2 cellular contexts compared by ENCODE assay signal in the genomic region with DNA sequence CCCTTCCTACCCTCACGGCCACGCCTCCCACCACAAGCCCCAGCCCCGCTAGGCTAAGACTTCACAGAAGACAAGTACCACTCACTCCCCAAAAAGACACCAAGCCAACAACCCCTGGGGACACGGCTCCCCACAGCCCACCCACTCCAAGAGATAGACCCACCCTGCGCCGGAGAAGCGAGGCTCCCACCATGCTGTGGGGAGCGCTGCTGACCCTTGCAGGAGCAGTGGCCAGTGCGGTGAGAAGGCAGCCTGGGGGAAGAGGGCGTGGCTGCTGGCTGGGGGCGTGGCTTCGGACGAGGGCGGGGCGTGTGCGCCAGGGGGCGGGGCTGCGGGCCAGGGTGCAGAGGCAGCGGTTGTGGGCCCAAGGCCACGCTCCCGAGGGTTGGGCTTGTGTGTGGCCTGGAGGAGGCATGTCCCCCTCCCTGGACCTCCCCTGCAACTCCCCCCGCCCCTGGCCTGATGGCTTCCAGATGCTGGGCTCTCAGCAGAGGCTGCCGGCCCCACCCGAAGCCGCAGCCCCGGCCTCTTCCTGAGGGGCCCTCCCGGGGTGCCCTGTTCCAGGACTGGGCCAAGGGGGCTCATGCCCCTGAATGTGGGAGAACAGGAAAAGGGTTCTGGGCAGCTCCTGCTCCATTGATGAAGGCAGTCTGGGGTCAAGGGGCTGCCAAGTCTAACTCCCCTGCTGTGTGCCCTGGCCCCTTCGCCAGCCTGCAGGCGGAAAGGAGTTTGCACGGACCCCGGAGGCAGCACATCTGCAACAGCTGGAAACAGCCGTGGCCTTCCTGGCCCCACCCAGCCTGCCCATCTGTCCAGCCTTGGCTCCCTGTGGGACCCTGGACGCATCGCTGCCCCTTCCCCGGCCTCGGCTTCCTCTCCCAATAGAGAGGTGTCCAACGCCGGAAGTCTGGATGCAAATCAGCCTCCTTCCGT.
TF ChIP-seq lines count a peak whose summit lies in the region.

No MANE protein-coding gene starts in this region.

TF ChIP-seq in Ishikawa, 13 proteins besides CTCF, POLR2A, EP300 and RAD21:
- TF ChIP-seq, protein P1, sequence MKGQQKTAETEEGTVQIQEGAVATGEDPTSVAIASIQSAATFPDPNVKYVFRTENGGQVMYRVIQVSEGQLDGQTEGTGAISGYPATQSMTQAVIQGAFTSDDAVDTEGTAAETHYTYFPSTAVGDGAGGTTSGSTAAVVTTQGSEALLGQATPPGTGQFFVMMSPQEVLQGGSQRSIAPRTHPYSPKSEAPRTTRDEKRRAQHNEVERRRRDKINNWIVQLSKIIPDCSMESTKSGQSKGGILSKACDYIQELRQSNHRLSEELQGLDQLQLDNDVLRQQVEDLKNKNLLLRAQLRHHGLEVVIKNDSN (IDR thresholded peaks at IDR 0.05), result no peak
- TF ChIP-seq TAF1 (IDR thresholded peaks at IDR 0.05; ENCODE audit: low read depth), result no peak
- TF ChIP-seq NFIC (IDR thresholded peaks at IDR 0.05), result no peak
- no peak for TF ChIP-seq EGR1 (IDR thresholded peaks at IDR 0.05)
- TF ChIP-seq, protein P2, sequence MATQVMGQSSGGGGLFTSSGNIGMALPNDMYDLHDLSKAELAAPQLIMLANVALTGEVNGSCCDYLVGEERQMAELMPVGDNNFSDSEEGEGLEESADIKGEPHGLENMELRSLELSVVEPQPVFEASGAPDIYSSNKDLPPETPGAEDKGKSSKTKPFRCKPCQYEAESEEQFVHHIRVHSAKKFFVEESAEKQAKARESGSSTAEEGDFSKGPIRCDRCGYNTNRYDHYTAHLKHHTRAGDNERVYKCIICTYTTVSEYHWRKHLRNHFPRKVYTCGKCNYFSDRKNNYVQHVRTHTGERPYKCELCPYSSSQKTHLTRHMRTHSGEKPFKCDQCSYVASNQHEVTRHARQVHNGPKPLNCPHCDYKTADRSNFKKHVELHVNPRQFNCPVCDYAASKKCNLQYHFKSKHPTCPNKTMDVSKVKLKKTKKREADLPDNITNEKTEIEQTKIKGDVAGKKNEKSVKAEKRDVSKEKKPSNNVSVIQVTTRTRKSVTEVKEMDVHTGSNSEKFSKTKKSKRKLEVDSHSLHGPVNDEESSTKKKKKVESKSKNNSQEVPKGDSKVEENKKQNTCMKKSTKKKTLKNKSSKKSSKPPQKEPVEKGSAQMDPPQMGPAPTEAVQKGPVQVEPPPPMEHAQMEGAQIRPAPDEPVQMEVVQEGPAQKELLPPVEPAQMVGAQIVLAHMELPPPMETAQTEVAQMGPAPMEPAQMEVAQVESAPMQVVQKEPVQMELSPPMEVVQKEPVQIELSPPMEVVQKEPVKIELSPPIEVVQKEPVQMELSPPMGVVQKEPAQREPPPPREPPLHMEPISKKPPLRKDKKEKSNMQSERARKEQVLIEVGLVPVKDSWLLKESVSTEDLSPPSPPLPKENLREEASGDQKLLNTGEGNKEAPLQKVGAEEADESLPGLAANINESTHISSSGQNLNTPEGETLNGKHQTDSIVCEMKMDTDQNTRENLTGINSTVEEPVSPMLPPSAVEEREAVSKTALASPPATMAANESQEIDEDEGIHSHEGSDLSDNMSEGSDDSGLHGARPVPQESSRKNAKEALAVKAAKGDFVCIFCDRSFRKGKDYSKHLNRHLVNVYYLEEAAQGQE (IDR thresholded peaks at IDR 0.05; ENCODE audit: low read depth), result no peak
- no peak for TF ChIP-seq CEBPB (IDR thresholded peaks at IDR 0.05)
- TF ChIP-seq, protein P3, sequence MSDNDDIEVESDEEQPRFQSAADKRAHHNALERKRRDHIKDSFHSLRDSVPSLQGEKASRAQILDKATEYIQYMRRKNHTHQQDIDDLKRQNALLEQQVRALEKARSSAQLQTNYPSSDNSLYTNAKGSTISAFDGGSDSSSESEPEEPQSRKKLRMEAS (IDR thresholded peaks at IDR 0.05), result no peak
- no peak for TF ChIP-seq FOXM1 (IDR thresholded peaks at IDR 0.05; ENCODE audit: borderline replicate concordance, low read depth)
- TF ChIP-seq CREB1 (IDR thresholded peaks at IDR 0.05; ENCODE audit: low read depth), result no peak
- no peak for TF ChIP-seq YY1 (IDR thresholded peaks at IDR 0.05; ENCODE audit: low read depth)

TF ChIP-seq in H1, 55 proteins besides CTCF, POLR2A, EP300 and RAD21:
- TF ChIP-seq SP4 (IDR thresholded peaks at IDR 0.05; ENCODE audit: low read length), result peak; percentile 49; the same call in 1 of the 2 replicates
- TF ChIP-seq, protein P3 (IDR thresholded peaks at IDR 0.05), result peak; percentile 9; the same call in 1 of the 2 replicates
- TF ChIP-seq RXRA (IDR thresholded peaks at IDR 0.05; ENCODE audit: insufficient read depth, low read depth, low read length), result no peak
- TF ChIP-seq POLR2AphosphoS5 (IDR thresholded peaks at IDR 0.05; ENCODE audit: low read depth, low read length), result peak; percentile 29; the same call in 1 of the 2 replicates
